19 cellular contexts compared by ENCODE assay signal in genomic region chr2:45943231-45944044, GRCh38.
DNase-seq lines count a peak whose midpoint lies in the region; ATAC-seq, FAIRE-seq and TF ChIP-seq lines count a peak whose summit lies in the region.
"Had no signal": no experiment of that assay in that cellular context is flagged by ENCODE, and none has a peak within 500 bp of the region (broad histone marks: within the 10 kb centered on the region; RNA-seq: fewer than 3 reads in every experiment).

No MANE protein-coding gene starts in this region.

- H3K4me3 ChIP-seq in RWPE2 (ENCODE audit: severe bottlenecking) (no peak overlapping the region), fibroblast of the aortic adventitia (ENCODE audit: low read depth, low read length) (no peak overlapping the region), stomach smooth muscle (ENCODE audit: low read length in 2 of 2) (peak overlapping the region in 1 of 2 donors; percentile 22), kidney (ENCODE audit: low read length in 2 of 2) (no peak overlapping the region)
- H3K4me3 ChIP-seq: heart right ventricle, left lung, testis had no signal

- H3K4me1 ChIP-seq in RWPE2 (ENCODE audit: insufficient read depth, poor library complexity, severe bottlenecking) (peaks cover 32% of the 10 kb centered on the region), stomach smooth muscle (ENCODE audit: control insufficient read depth, insufficient read depth, low read length) (peaks cover 41% of the 10 kb centered on the region), kidney (ENCODE audit: control insufficient read depth in 1 of 2, insufficient read depth in 1 of 2, low read depth in 1 of 2, low read length in 2 of 2) (peaks cover 6 to 10% of the 10 kb centered on the region in 2 donors)

- H3K27ac ChIP-seq in RWPE2 (ENCODE audit: poor library complexity, severe bottlenecking) (peak overlapping the region; percentile 1), stomach smooth muscle (ENCODE audit: low read length) (peak overlapping the region; percentile 11), kidney (ENCODE audit: low read depth in 2 of 2, low read length in 2 of 2) (no peak overlapping the region)
- H3K27ac ChIP-seq: epithelial cell of prostate, heart right ventricle, left lung, testis had no signal

- H3K9ac ChIP-seq in stomach smooth muscle (ENCODE audit: low read length in 2 of 2) (no peak overlapping the region), kidney (ENCODE audit: low read length in 2 of 2) (no peak overlapping the region)

- DNase-seq in NCI-H82 (lab: John Stamatoyannopoulos, UW) (peak; percentile 27), NCI-H82 treated with DMSO at 0.1 percent for 48 hours (lab: John Stamatoyannopoulos, UW; ENCODE audit: unreplicated experiment) (no peak), RWPE2 (ENCODE audit: low spot score) (no peak), fibroblast of the aortic adventitia (ENCODE audit: low read depth) (peak; percentile 13), GM10266 (ENCODE audit: extremely low spot score) (no peak), kidney (no peak)
- DNase-seq: activated CD4-positive, alpha-beta T cell treated with anti-CD3 and anti-CD28 coated beads, Interleukin-2, amount 10 ng/mL, durations not matched to agents 24 days and 14 days; activated naive CD8-positive, alpha-beta T cell treated with anti-CD3 and anti-CD28 coated beads, Interleukin-2, amount 50 U/mL, for 24 hours; activated T-cell treated with anti-CD3 and anti-CD28 coated beads, Interleukin-2, amount 50 U/mL, for 1 hour; Caco-2; heart right ventricle; Karpas-422; left lung; NCI-H187; SHP77 treated with DMSO at 0.1 percent for 48 hours; testis had no signal

- TF ChIP-seq CTCF in RWPE2 (IDR thresholded peaks at IDR 0.05; ENCODE audit: poor library complexity, severe bottlenecking) (no peak), fibroblast of the aortic adventitia (IDR thresholded peaks at IDR 0.05; ENCODE audit: insufficient read depth, low read length) (no peak), GM10266 (IDR thresholded peaks at IDR 0.05; ENCODE audit: control insufficient read depth, insufficient read depth, low read depth, missing control alignments) (no peak), kidney (IDR thresholded peaks at IDR 0.05; ENCODE audit: borderline replicate concordance, extremely low read depth, insufficient read depth) (no peak)

- intact Hi-C loops in kidney (cut with DNase I) = no loop called here

- H3K9me3 ChIP-seq in RWPE2 (ENCODE audit: severe bottlenecking) (no peaks in the 10 kb centered on the region), stomach smooth muscle (ENCODE audit: control insufficient read depth in 2 of 2, low read length in 2 of 2) (no peaks in the 10 kb centered on the region), kidney (ENCODE audit: control insufficient read depth in 1 of 2, low read length in 2 of 2) (no peaks in the 10 kb centered on the region)
- H3K9me3 ChIP-seq: Caco-2, heart right ventricle, left lung, testis had no signal

- H3K27me3 ChIP-seq in RWPE2 (ENCODE audit: insufficient read depth, poor library complexity, severe bottlenecking) (no peaks in the 10 kb centered on the region), stomach smooth muscle (ENCODE audit: control insufficient read depth in 1 of 2, insufficient read depth in 2 of 2, low read length in 2 of 2) (no peaks in the 10 kb centered on the region)
- H3K27me3 ChIP-seq: heart right ventricle, left lung, testis had no signal

- no peak for ATAC-seq in RWPE2 (ENCODE audit: low read depth)
- no peak for ATAC-seq in HG02763 (IDR thresholded peaks at IDR 0.05; ENCODE audit: unreplicated experiment)
- ATAC-seq: activated naive CD8-positive, alpha-beta T cell treated with anti-CD3 and anti-CD28 coated beads, Interleukin-2, amount 50 U/mL, for 24 hours; heart right ventricle had no signal

- H3K36me3 ChIP-seq in RWPE2 (ENCODE audit: low read depth) = no peaks in the 10 kb centered on the region
- no peaks in the 10 kb centered on the region for H3K36me3 ChIP-seq in stomach smooth muscle (ENCODE audit: control insufficient read depth in 2 of 2, insufficient read depth in 2 of 2, low read length in 2 of 2)
- no peaks in the 10 kb centered on the region for H3K36me3 ChIP-seq in kidney (ENCODE audit: control insufficient read depth in 1 of 2, insufficient read depth in 2 of 2, low read length in 2 of 2)
- H3K36me3 ChIP-seq: heart right ventricle, left lung had no signal

- no peak for FAIRE-seq in kidney (lab: Jason Lieb, UNC)

Comparison
In these comparisons a context has a peak if more than half of its experiments do, and no peak if none do; other contexts are left out.
1. DNase-seq: peak in NCI-H82 (single experiment) and fibroblast of the aortic adventitia (single experiment); none in NCI-H82 treated with DMSO at 0.1 percent for 48 hours (single experiment), RWPE2 (single experiment), GM10266 (single experiment) and kidney (single experiment).
2. H3K27ac ChIP-seq: peak in RWPE2 (single experiment) and stomach smooth muscle (single experiment); none in kidney (0 of 2).